ENCODE assay signal across 20 cellular contexts in genomic region chr5:15757635-15758034, GRCh38.
"Had no signal": no experiment of that assay in that cellular context is flagged by ENCODE, and none has a peak within 500 bp of the region (broad histone marks: within the 10 kb centered on the region; RNA-seq: fewer than 3 reads in every experiment).

No MANE protein-coding gene starts in this region.

- H3K4me3 Mint-ChIP-seq: endodermal cell; naive thymus-derived CD4-positive, alpha-beta T cell had no signal

- H3K36me3 Mint-ChIP-seq: naive thymus-derived CD4-positive, alpha-beta T cell had no signal

- DNase-seq: activated CD4-positive, alpha-beta T cell treated with anti-CD3 and anti-CD28 coated beads for 1 hour; activated CD4-positive, alpha-beta T cell treated with anti-CD3 and anti-CD28 coated beads, Interleukin-2, amount 50 U/mL, for 48 hours; activated naive CD4-positive, alpha-beta T cell treated with anti-CD3 and anti-CD28 coated beads, Interleukin-2, amount 50 U/mL, for 16 hours; activated T-cell treated with anti-CD3 and anti-CD28 coated beads, Interleukin-2, amount 50 U/mL, for 1 hour; dorsolateral prefrontal cortex; endodermal cell; erythroblast; gastrocnemius medialis; heart right ventricle; left colon; mammary epithelial cell; mucosa of descending colon; naive thymus-derived CD4-positive, alpha-beta T cell; posterior cingulate gyrus; stimulated activated CD4-positive, alpha-beta T cell treated with anti-CD3 and anti-CD28 coated beads, Interleukin-4, amount 100 ng/mL, for 24 hours; stimulated activated naive CD4-positive, alpha-beta T cell; substantia nigra; T-helper 1 cell; T1000 had no signal

- H3K27ac ChIP-seq: dorsolateral prefrontal cortex, gastrocnemius medialis, heart right ventricle, tibial nerve had no signal

- H3K27me3 Mint-ChIP-seq: naive thymus-derived CD4-positive, alpha-beta T cell had no signal

- H3K4me1 Mint-ChIP-seq: naive thymus-derived CD4-positive, alpha-beta T cell had no signal

- H3K27ac Mint-ChIP-seq: endodermal cell; naive thymus-derived CD4-positive, alpha-beta T cell had no signal
